1 cellular context compared by ENCODE assay signal in the genomic region with DNA sequence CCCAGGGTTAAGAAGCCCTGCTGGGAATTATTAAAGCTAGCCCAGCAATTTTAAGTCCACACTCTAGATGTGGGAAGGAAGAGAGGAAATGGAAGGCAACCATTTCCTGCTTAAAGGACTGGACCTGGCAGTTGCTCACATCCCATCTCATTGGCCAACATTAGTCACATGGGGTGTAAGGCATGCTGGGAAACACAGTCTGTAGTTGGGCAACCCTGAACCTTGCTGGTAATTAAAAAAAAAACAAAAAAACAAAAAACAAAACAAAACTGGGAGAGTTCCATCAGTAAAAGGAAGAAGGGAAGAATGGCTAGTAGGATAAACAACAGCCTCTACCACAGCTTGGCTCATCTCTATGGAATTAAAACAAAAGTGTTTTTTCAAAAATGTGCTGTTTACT.
A peak's percentile ranks its signal among the peaks of the same experiment; 100 is the strongest.
TF ChIP-seq lines count a peak whose summit lies in the region.

No MANE protein-coding gene starts in this region.

TF ChIP-seq in GM12878, 131 proteins besides CTCF, POLR2A, EP300 and RAD21:
- TF ChIP-seq ZBED1 (IDR thresholded peaks at IDR 0.05; ENCODE audit: borderline replicate concordance), result no peak
- TF ChIP-seq, protein P1, sequence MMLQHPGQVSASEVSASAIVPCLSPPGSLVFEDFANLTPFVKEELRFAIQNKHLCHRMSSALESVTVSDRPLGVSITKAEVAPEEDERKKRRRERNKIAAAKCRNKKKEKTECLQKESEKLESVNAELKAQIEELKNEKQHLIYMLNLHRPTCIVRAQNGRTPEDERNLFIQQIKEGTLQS (IDR thresholded peaks at IDR 0.05; ENCODE audit: borderline replicate concordance, extremely low read depth, low read depth, low read length), result no peak
- TF ChIP-seq NR2C1 (IDR thresholded peaks at IDR 0.05), result no peak
- TF ChIP-seq, protein P2, sequence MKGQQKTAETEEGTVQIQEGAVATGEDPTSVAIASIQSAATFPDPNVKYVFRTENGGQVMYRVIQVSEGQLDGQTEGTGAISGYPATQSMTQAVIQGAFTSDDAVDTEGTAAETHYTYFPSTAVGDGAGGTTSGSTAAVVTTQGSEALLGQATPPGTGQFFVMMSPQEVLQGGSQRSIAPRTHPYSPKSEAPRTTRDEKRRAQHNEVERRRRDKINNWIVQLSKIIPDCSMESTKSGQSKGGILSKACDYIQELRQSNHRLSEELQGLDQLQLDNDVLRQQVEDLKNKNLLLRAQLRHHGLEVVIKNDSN (IDR thresholded peaks at IDR 0.05; ENCODE audit: borderline replicate concordance, extremely low read length, insufficient read depth, low read depth, low read length), result peak; percentile 17
